ENCODE assay signal across 8 cellular contexts in the genomic region with DNA sequence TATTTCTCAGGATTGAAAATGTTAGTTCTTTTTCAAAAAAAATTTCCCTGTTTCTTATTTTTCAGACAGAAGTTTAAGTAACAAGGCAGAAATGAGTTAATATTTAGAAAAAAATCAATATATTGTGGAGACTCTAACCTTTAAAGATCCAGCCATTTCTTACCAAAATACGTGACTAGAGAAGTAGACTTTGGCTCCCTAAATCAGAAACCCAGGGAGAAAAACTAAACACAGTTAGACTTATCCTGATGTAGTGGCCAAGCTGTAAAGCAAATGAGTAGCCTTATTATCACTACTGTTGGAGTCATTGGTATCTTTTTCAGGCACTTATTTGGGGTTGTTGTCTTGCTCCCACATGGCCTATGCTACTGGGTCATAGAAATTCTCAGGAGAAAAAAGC.
"Had no signal": no experiment of that assay in that cellular context is flagged by ENCODE, and none has a peak within 500 bp of the region (broad histone marks: within the 10 kb centered on the region; RNA-seq: fewer than 3 reads in every experiment).

No MANE protein-coding gene starts in this region.

- H3K36me3 ChIP-seq: HAP-1 had no signal

- H3K27ac Mint-ChIP-seq: HFFc6 had no signal

- H3K9me3 ChIP-seq: HAP-1 had no signal

- H3K4me3 ChIP-seq: HAP-1, K562 had no signal

- ATAC-seq: HCT116, K562 had no signal

- DNase-seq: GOT3, H7, HFFc6, IMR-90 had no signal

- H3K4me1 ChIP-seq: HAP-1 had no signal

- H3K4me3 Mint-ChIP-seq: HFFc6 had no signal

- FAIRE-seq: K562 had no signal

- H3K27ac ChIP-seq: HL-60 had no signal
